In the genomic region with DNA sequence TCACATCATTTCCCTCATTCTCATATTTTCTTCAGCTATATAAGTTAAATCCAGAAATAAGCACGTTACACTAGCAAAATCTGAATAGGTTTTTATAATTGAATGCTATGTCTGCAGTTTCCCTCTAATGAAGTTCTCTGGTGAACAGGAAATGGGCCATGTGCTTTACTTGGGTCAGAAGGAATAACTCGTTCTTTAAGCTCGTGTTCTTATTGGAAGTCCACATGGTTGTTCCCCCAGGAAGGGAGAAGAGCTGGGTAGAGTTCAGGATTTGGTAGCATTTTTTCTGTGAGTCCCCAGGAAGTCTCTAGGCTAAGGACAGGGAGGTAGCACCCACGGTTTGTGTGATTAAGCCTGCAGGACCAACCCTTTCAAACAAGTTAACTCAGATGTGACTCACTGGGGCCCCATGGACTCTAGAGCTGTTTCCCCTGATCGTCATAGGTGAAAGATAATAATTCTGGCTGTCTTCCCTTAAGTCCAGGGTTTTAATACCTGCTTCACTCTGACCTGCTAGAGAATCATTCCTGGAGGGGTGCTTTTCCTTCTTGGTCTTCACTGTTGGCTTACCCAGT, we compare ENCODE assay signal across 9 cellular contexts. TPM values are rescaled to one million over a fixed set of nuclear protein-coding genes. Genes with fewer than 3 reads are reported as not detected.
DNase-seq lines count a peak whose midpoint lies in the region; ATAC-seq and TF ChIP-seq lines count a peak whose summit lies in the region.
"Had no signal": no experiment of that assay in that cellular context is flagged by ENCODE, and none has a peak within 500 bp of the region (broad histone marks: within the 10 kb centered on the region; RNA-seq: fewer than 3 reads in every experiment).

No MANE protein-coding gene starts in this region.

- H3K36me3 Mint-ChIP-seq in activated B cell treated with CpG ODN at 0.5 μM for 24 hours (ENCODE audit: low read depth) (peaks cover 60% of the 10 kb centered on the region), WTC11 (peaks cover 4% of the 10 kb centered on the region; the same call in 1 of the 2 replicates)

- H3K27ac ChIP-seq in foreskin keratinocyte (peak overlapping the region; percentile 83), substantia nigra (ENCODE audit: low read depth, low read length, poor library complexity, severe bottlenecking) (peak overlapping the region; percentile 49)

- TF ChIP-seq CTCF in activated B cell treated with CpG ODN at 0.5 μM for 24 hours (IDR thresholded peaks at IDR 0.05) (no peak), foreskin keratinocyte (conservative IDR thresholded peaks at IDR 0.05) (no peak), WTC11 (IDR thresholded peaks at IDR 0.05) (no peak)

- intact Hi-C loops in activated B cell treated with CpG ODN at 0.5 μM for 24 hours (cut with micrococcal nuclease) = no loop called here

- POLR2A ChIA-PET in activated B cell treated with CpG ODN at 0.5 μM for 24 hours (lab: Charles Lee) = interaction anchor here (0.7 to 0.8 kb wide), 2 partner anchors 25 to 79 kb away, joined by 3 to 4 read pairs; no protein-coding TSS in a partner anchor
- POLR2A ChIA-PET in WTC11 (lab: Charles Lee) = interaction anchor here (1.4 kb wide), 1 partner anchor 64 kb away, joined by 3 read pairs; no protein-coding TSS in a partner anchor

- H3K4me3 Mint-ChIP-seq in activated B cell treated with CpG ODN at 0.5 μM for 24 hours = no peak overlapping the region
- no peak overlapping the region for H3K4me3 Mint-ChIP-seq in WTC11

- no peaks in the 10 kb centered on the region for H3K9me3 Mint-ChIP-seq in activated B cell treated with CpG ODN at 0.5 μM for 24 hours
- no peaks in the 10 kb centered on the region for H3K9me3 Mint-ChIP-seq in WTC11

- H3K27ac Mint-ChIP-seq in activated B cell treated with CpG ODN at 0.5 μM for 24 hours (peak overlapping the region; percentile 46), WTC11 (no peak overlapping the region)

- peak; percentile 54 for DNase-seq in HK-2 (ENCODE audit: unreplicated experiment)
- DNase-seq in activated B cell treated with CpG ODN at 0.5 μM for 24 hours = no peak
- DNase-seq in foreskin keratinocyte = peak in 1 of 2 donors; percentile 90
- no peak for DNase-seq in substantia nigra (lab: John Stamatoyannopoulos, UW)
- no peak for DNase-seq in cortex of kidney (lab: John Stamatoyannopoulos, UW)
- no peak for DNase-seq in NCI-H1105 (lab: John Stamatoyannopoulos, UW)
- no peak for DNase-seq in WTC11 (ENCODE audit: low spot score)
- DNase-seq: activated effector memory CD4-positive, alpha-beta T cell treated with anti-CD3 and anti-CD28 coated beads, Interleukin-2, amount 50 U/mL, for 16 hours; NCI-H526 had no signal

- H3K4me1 Mint-ChIP-seq in activated B cell treated with CpG ODN at 0.5 μM for 24 hours (peaks cover 53% of the 10 kb centered on the region), WTC11 (no peaks in the 10 kb centered on the region)

- no peak for ATAC-seq in activated B cell treated with CpG ODN at 0.5 μM for 24 hours (ENCODE audit: low read depth)
- ATAC-seq in foreskin keratinocyte = peak; percentile 65
- ATAC-seq in WTC11 = no peak

- H3K27me3 ChIP-seq in foreskin keratinocyte = no peaks in the 10 kb centered on the region

- peaks cover 74% of the 10 kb centered on the region for H3K4me1 ChIP-seq in foreskin keratinocyte

- CTCF ChIA-PET in activated B cell treated with CpG ODN at 0.5 μM for 24 hours (lab: Charles Lee) = interaction anchor here (0.7 to 2.0 kb wide), 6 partner anchors 9 to 70 kb away, joined by 3 to 9 read pairs (median 5); a partner anchor contains a TSS
- CTCF ChIA-PET in WTC11 (lab: Charles Lee) = interaction anchor here (0.8 to 2.9 kb wide), 8 partner anchors 8 to 82 kb away, joined by 3 to 17 read pairs (median 6); a partner anchor contains a TSS

- H3K27me3 Mint-ChIP-seq in activated B cell treated with CpG ODN at 0.5 μM for 24 hours (no peaks in the 10 kb centered on the region), WTC11 (ENCODE audit: low read depth) (no peaks in the 10 kb centered on the region)

TF ChIP-seq in WTC11, 78 proteins besides CTCF, POLR2A, EP300 and RAD21:
- TF ChIP-seq NFYB (CRISPR knock-in tag; conservative IDR thresholded peaks at IDR 0.05; ENCODE audit: low read depth) (no peak), GTF2I (CRISPR knock-in tag; conservative IDR thresholded peaks at IDR 0.05) (no peak), ZNF671 (CRISPR knock-in tag; IDR thresholded peaks at IDR 0.05) (no peak), ZNF423 (CRISPR knock-in tag; IDR thresholded peaks at IDR 0.05) (no peak), SMAD4 (CRISPR knock-in tag; IDR thresholded peaks at IDR 0.05) (no peak), SOX15 (CRISPR knock-in tag; IDR thresholded peaks at IDR 0.05) (no peak)
- TF ChIP-seq, protein P1, sequence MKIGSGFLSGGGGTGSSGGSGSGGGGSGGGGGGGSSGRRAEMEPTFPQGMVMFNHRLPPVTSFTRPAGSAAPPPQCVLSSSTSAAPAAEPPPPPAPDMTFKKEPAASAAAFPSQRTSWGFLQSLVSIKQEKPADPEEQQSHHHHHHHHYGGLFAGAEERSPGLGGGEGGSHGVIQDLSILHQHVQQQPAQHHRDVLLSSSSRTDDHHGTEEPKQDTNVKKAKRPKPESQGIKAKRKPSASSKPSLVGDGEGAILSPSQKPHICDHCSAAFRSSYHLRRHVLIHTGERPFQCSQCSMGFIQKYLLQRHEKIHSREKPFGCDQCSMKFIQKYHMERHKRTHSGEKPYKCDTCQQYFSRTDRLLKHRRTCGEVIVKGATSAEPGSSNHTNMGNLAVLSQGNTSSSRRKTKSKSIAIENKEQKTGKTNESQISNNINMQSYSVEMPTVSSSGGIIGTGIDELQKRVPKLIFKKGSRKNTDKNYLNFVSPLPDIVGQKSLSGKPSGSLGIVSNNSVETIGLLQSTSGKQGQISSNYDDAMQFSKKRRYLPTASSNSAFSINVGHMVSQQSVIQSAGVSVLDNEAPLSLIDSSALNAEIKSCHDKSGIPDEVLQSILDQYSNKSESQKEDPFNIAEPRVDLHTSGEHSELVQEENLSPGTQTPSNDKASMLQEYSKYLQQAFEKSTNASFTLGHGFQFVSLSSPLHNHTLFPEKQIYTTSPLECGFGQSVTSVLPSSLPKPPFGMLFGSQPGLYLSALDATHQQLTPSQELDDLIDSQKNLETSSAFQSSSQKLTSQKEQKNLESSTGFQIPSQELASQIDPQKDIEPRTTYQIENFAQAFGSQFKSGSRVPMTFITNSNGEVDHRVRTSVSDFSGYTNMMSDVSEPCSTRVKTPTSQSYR (CRISPR knock-in tag; IDR thresholded peaks at IDR 0.05) = no peak
- TF ChIP-seq, protein P2, sequence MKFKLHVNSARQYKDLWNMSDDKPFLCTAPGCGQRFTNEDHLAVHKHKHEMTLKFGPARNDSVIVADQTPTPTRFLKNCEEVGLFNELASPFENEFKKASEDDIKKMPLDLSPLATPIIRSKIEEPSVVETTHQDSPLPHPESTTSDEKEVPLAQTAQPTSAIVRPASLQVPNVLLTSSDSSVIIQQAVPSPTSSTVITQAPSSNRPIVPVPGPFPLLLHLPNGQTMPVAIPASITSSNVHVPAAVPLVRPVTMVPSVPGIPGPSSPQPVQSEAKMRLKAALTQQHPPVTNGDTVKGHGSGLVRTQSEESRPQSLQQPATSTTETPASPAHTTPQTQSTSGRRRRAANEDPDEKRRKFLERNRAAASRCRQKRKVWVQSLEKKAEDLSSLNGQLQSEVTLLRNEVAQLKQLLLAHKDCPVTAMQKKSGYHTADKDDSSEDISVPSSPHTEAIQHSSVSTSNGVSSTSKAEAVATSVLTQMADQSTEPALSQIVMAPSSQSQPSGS (CRISPR knock-in tag; IDR thresholded peaks at IDR 0.05; ENCODE audit: borderline replicate concordance, low read depth) = no peak
- TF ChIP-seq, protein P3, sequence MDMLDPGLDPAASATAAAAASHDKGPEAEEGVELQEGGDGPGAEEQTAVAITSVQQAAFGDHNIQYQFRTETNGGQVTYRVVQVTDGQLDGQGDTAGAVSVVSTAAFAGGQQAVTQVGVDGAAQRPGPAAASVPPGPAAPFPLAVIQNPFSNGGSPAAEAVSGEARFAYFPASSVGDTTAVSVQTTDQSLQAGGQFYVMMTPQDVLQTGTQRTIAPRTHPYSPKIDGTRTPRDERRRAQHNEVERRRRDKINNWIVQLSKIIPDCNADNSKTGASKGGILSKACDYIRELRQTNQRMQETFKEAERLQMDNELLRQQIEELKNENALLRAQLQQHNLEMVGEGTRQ (CRISPR knock-in tag; IDR thresholded peaks at IDR 0.05) = no peak

RNA-seq across cellular contexts. Expression of a gene that starts 16.4 kb away (rescaled TPM):
- total RNA-seq in activated B cell treated with CpG ODN at 0.5 μM for 24 hours (177 and 184 TPM in 2 replicates), foreskin keratinocyte (95.0 and 96.3 TPM in 2 replicates), WTC11 (2021) (67.5 to 86.8 TPM (median 72.0 TPM) in 3 replicates)
- polyA plus RNA-seq in foreskin keratinocyte = 113 and 118 TPM in 2 replicates

RNA-seq across cellular contexts. Expression of a gene that starts 16.6 kb away (rescaled TPM):
- total RNA-seq in activated B cell treated with CpG ODN at 0.5 μM for 24 hours (55.9 and 65.4 TPM in 2 replicates), foreskin keratinocyte (26.3 and 27.4 TPM in 2 replicates), WTC11 (2021) (48.9 to 53.1 TPM (median 51.0 TPM) in 3 replicates)
- 19.5 and 20.5 TPM in 2 replicates for polyA plus RNA-seq in foreskin keratinocyte

RNA-seq across cellular contexts. Expression of a gene that starts 37.7 kb away (rescaled TPM):
- total RNA-seq in activated B cell treated with CpG ODN at 0.5 μM for 24 hours = 2.1 and 2.2 TPM in 2 replicates
- 956 and 1,415 TPM in 2 replicates for total RNA-seq in foreskin keratinocyte
- 1,123 and 1,776 TPM in 2 replicates for polyA plus RNA-seq in foreskin keratinocyte
- total RNA-seq in WTC11 (2021) = 9.5 to 11.2 TPM (median 10.6 TPM) in 3 replicates

RNA-seq across cellular contexts. Expression of a gene that starts 50.3 kb away (rescaled TPM):
- 1.1 and 1.7 TPM in 2 replicates for total RNA-seq in activated B cell treated with CpG ODN at 0.5 μM for 24 hours
- total RNA-seq in foreskin keratinocyte = not detected in 2 replicates
- 0.06 TPM in 1 of 2 replicates, not detected in the other for polyA plus RNA-seq in foreskin keratinocyte
- total RNA-seq in WTC11 (2021) = 0.05 TPM in 1 of 3 replicates, not detected in the others

Comparison
In these comparisons a context has a peak if more than half of its experiments do, and no peak if none do; other contexts are left out.
1. RNA of a gene that starts 37.7 kb away (total RNA-seq): 956 to 1,415 TPM in foreskin keratinocyte; 9.5 to 11.2 TPM in WTC11 and 2.1 to 2.2 TPM in activated B cell treated with CpG ODN at 0.5 μM for 24 hours; every median in the first group is over 10 times any median in the second.